ENCODE assay signal across 7 cellular contexts in genomic region chr9:129584136-129584535, GRCh38. TPM values are rescaled to one million over a fixed set of nuclear protein-coding genes. Genes with fewer than 3 reads are reported as not detected.
DNase-seq lines count a peak whose midpoint lies in the region; ATAC-seq and TF ChIP-seq lines count a peak whose summit lies in the region.

No MANE protein-coding gene starts in this region.

- TF ChIP-seq CTCF in GM06990 (IDR thresholded peaks at IDR 0.05; ENCODE audit: insufficient read depth, low read length, poor library complexity, severe bottlenecking), result no peak

- peaks cover 4% of the 10 kb centered on the region for H3K27me3 Mint-ChIP-seq in activated naive CD8-positive, alpha-beta T cell treated with anti-CD3 and anti-CD28 coated beads, Interleukin-2, amount 50 U/mL, for 24 hours

- DNase-seq in GM06990 (ENCODE audit: extremely low read depth, insufficient read length) (peak; percentile 63), HS-27A (ENCODE audit: low read depth) (peak; percentile 66), SK-N-DZ (ENCODE audit: low spot score) (peak; percentile 86), left cardiac atrium (peak; percentile 69), sciatic nerve (ENCODE audit: low spot score) (peak; percentile 81)
- DNase-seq in activated naive CD8-positive, alpha-beta T cell treated with anti-CD3 and anti-CD28 coated beads, Interleukin-2, amount 50 U/mL, for 24 hours, result peak; percentile 55

- H3K27me3 ChIP-seq in GM06990 (replicated peaks; ENCODE audit: control insufficient read depth, insufficient read depth, low read length), result no peaks in the 10 kb centered on the region

- peaks cover 48% of the 10 kb centered on the region for H3K4me1 Mint-ChIP-seq in activated naive CD8-positive, alpha-beta T cell treated with anti-CD3 and anti-CD28 coated beads, Interleukin-2, amount 50 U/mL, for 24 hours

- no peaks in the 10 kb centered on the region for H3K36me3 Mint-ChIP-seq in activated naive CD8-positive, alpha-beta T cell treated with anti-CD3 and anti-CD28 coated beads, Interleukin-2, amount 50 U/mL, for 24 hours (ENCODE audit: low read depth)

- no peak overlapping the region for H3K4me3 ChIP-seq in GM06990 (replicated peaks; ENCODE audit: low read depth, low read length)

- no peak overlapping the region for H3K27ac Mint-ChIP-seq in activated naive CD8-positive, alpha-beta T cell treated with anti-CD3 and anti-CD28 coated beads, Interleukin-2, amount 50 U/mL, for 24 hours

- H3K36me3 ChIP-seq in GM06990 (ENCODE audit: control insufficient read depth, insufficient read depth, low read length), result no peaks in the 10 kb centered on the region

- H3K4me3 Mint-ChIP-seq in activated naive CD8-positive, alpha-beta T cell treated with anti-CD3 and anti-CD28 coated beads, Interleukin-2, amount 50 U/mL, for 24 hours, result no peak overlapping the region

- ATAC-seq in activated naive CD8-positive, alpha-beta T cell treated with anti-CD3 and anti-CD28 coated beads, Interleukin-2, amount 50 U/mL, for 24 hours, result peak; percentile 44
- ATAC-seq in left cardiac atrium (peak; percentile 84 to 86), sciatic nerve (peak; percentile 85), GM19351 (IDR thresholded peaks at IDR 0.05; ENCODE audit: unreplicated experiment) (no peak)

- no peaks in the 10 kb centered on the region for H3K9me3 Mint-ChIP-seq in activated naive CD8-positive, alpha-beta T cell treated with anti-CD3 and anti-CD28 coated beads, Interleukin-2, amount 50 U/mL, for 24 hours

- intact Hi-C loops in left cardiac atrium (cut with DNase I) (no loop called here), sciatic nerve (cut with DNase I) (no loop called here)

RNA-seq across cellular contexts. Expression of gene C9orf50, which starts 36.8 kb away (rescaled TPM):
- not detected in 2 replicates for polyA plus RNA-seq in SK-N-DZ (2014; cell fraction: cytosol; rRNA removed)
- 0.13 TPM in 1 of 2 replicates, not detected in the other for polyA plus RNA-seq in SK-N-DZ (2014; cell fraction: nucleus; rRNA removed)
- not detected for total RNA-seq in left cardiac atrium
- 2.2 TPM for total RNA-seq in sciatic nerve

RNA-seq across cellular contexts. Expression of gene NTMT1, which starts 41.8 kb away (rescaled TPM):
- polyA plus RNA-seq in SK-N-DZ (2014; cell fraction: cytosol; rRNA removed), result 72.1 and 78.3 TPM in 2 replicates
- 29.8 and 37.9 TPM in 2 replicates for polyA plus RNA-seq in SK-N-DZ (2014; cell fraction: nucleus; rRNA removed)
- total RNA-seq in left cardiac atrium, result 10 to 100 TPM; 43.4 to 53.8 TPM
- 28.0 TPM for total RNA-seq in sciatic nerve

RNA-seq across cellular contexts. Expression of gene ASB6, which starts 57.8 kb away (rescaled TPM):
- polyA plus RNA-seq in SK-N-DZ (2014; cell fraction: cytosol; rRNA removed), result 14.4 and 23.2 TPM in 2 replicates
- 31.9 and 32.7 TPM in 2 replicates for polyA plus RNA-seq in SK-N-DZ (2014; cell fraction: nucleus; rRNA removed)
- total RNA-seq in left cardiac atrium (10 to 100 TPM in 1 of 2 donors, 1 to 10 TPM in 1; 8.3 to 11.6 TPM), sciatic nerve (18.6 TPM)
